16 cellular contexts compared by ENCODE assay signal in the genomic region with DNA sequence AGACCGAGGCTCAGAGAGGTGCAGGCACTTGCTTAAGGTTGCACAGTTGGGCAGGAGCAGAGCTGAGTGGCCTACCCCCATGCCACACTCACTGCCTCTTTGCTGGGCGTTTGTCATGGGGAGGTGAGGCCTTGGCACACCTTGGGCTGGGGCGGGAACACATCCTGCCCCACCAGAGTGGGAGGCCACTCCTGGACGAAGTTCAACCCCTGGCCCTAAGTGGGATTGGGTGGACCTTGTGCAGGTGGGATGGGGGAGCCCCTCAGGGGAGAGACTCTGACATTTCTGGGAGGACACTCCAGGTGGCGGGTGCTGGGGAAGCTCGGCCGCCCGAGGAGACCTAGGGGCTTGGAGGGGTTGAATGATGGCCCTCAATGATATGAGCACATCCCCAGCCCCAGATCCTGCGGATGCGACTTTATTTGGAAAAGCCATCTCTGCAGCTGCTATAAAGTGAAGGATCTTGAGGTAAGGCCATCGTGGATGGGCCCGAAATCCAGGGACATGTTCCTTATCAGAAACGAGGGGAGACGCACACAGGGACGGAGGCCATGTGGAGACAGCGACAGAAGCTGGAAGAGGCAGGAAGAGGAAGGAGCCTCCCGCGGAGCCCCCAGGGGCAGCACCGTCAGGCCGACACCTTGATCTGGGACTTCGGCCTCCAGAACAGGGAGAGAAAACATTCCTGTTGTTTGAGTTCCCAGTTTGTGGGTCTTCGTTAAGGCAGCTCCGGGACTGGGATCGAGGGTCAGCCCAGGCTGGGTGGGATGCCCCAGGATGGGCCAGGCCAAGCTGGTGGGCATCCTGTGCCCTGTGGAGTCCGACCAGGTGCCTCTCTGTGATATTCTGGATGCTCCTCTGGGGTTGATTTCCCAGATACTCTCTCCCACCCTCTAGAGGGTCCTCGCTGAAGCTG.
DNase-seq lines count a peak whose midpoint lies in the region; ATAC-seq, FAIRE-seq and TF ChIP-seq lines count a peak whose summit lies in the region.
"Had no signal": no experiment of that assay in that cellular context is flagged by ENCODE, and none has a peak within 500 bp of the region (broad histone marks: within the 10 kb centered on the region; RNA-seq: fewer than 3 reads in every experiment).

No MANE protein-coding gene starts in this region.

- POLR2A ChIA-PET in H1 (lab: Charles Lee; ENCODE audit: partially characterized antibody): no interaction called here

- no peak overlapping the region for H2BK120ac ChIP-seq in H1 (replicated peaks; ENCODE audit: low read depth, low read length)

- H4K8ac ChIP-seq in H1 (ENCODE audit: extremely low read depth, insufficient read depth, low read length): no peak overlapping the region

- no peak for FAIRE-seq in H1 (lab: Jason Lieb, UNC)
- FAIRE-seq: A204.1, GM19239 had no signal

- H3K27me3 ChIP-seq in right cardiac atrium (ENCODE audit: control insufficient read depth, insufficient read depth) (no peaks in the 10 kb centered on the region), H1 (replicated peaks in 1 of 4; ENCODE audit: control insufficient read depth in 3 of 4, extremely low read depth in 1 of 4, insufficient read depth in 3 of 4, low read length in 3 of 4) (0 out of 7 replicates have a peak, but pooled peaks cover 0 to 2% (median 0%) of the 10 kb centered on the region in 4 experiments), neural progenitor cell (no peaks in the 10 kb centered on the region), adrenal gland (no peaks in the 10 kb centered on the region)

- no peak overlapping the region for H2BK5ac ChIP-seq in H1 (ENCODE audit: low read depth, low read length)

- no peak overlapping the region; the same call in 1 of the 2 replicates for H2BK12ac ChIP-seq in H1 (ENCODE audit: low read depth, low read length)

- no peaks in the 10 kb centered on the region for H3K9me3 ChIP-seq in right cardiac atrium (ENCODE audit: control insufficient read depth, low read length)
- no peaks in the 10 kb centered on the region for H3K9me3 ChIP-seq in H1 (ENCODE audit: insufficient read depth in 2 of 2, low read depth in 1 of 2, low read length in 1 of 2)
- H3K9me3 ChIP-seq in neural progenitor cell (ENCODE audit: low read depth): no peaks in the 10 kb centered on the region
- H3K9me3 ChIP-seq in adrenal gland (replicated peaks in 1 of 3): no peaks in the 10 kb centered on the region
- H3K9me3 ChIP-seq: Caco-2, HAP-1 had no signal

- no peaks in the 10 kb centered on the region for H3K79me1 ChIP-seq in H1 (ENCODE audit: low read depth, low read length)

- H3K4me2 ChIP-seq in H1 (ENCODE audit: insufficient read depth in 1 of 2, low read depth in 2 of 2, low read length in 2 of 2): no peak overlapping the region
- H3K4me2 ChIP-seq in neural progenitor cell: no peak overlapping the region

- CTCF ChIA-PET in H1 (lab: Charles Lee; ENCODE audit: partially characterized antibody): interaction anchor here (0.9 to 1.2 kb wide), 4 partner anchors 8 to 176 kb away, joined by 3 read pairs; no protein-coding TSS in a partner anchor

- no peak overlapping the region for H3K18ac ChIP-seq in H1 (ENCODE audit: extremely low read depth, low read length)

- H2BK15ac ChIP-seq in H1 (ENCODE audit: low read length): 0 out of 2 replicates have a peak overlapping the region, but pooled peaks have one; percentile 46

- no peaks in the 10 kb centered on the region for H3K36me3 ChIP-seq in H1 (ENCODE audit: control insufficient read depth in 2 of 4, insufficient read depth in 4 of 4, low read length in 3 of 4)
- no peaks in the 10 kb centered on the region for H3K36me3 ChIP-seq in neural progenitor cell
- H3K36me3 ChIP-seq in adrenal gland (replicated peaks in 1 of 2): no peaks in the 10 kb centered on the region
- H3K36me3 ChIP-seq: HAP-1 had no signal

- H3K4me1 ChIP-seq in right cardiac atrium (ENCODE audit: control insufficient read depth, insufficient read depth, low read length) (no peaks in the 10 kb centered on the region), H1 (replicated peaks in 1 of 4; ENCODE audit: control insufficient read depth in 3 of 4, insufficient read depth in 4 of 4, low read length in 3 of 4) (peaks cover 0 to 5% (median 0%) of the 10 kb centered on the region in 4 experiments; a peak in 1 of 7 replicates), neural progenitor cell (no peaks in the 10 kb centered on the region), adrenal gland (replicated peaks in 1 of 2) (no peaks in the 10 kb centered on the region)
- H3K4me1 ChIP-seq: Caco-2, HAP-1 had no signal

- H3K9ac ChIP-seq in H1 (replicated peaks in 1 of 4; ENCODE audit: extremely low read depth in 1 of 4, low read depth in 3 of 4, low read length in 3 of 4): no peak overlapping the region
- no peak overlapping the region for H3K9ac ChIP-seq in neural progenitor cell

- H3K36me3 Mint-ChIP-seq in neural progenitor cell: no peaks in the 10 kb centered on the region
- H3K36me3 Mint-ChIP-seq: CD8-positive, alpha-beta memory T cell had no signal

- H3K4ac ChIP-seq in H1 (replicated peaks; ENCODE audit: insufficient read length, low read depth, low read length): no peak overlapping the region

- H3K23me2 ChIP-seq in H1 (ENCODE audit: low read depth, low read length): no peaks in the 10 kb centered on the region

- H3K27ac ChIP-seq in right cardiac atrium (ENCODE audit: low read length) (no peak overlapping the region), H1 (ENCODE audit: low read depth, low read length) (no peak overlapping the region), neural progenitor cell (no peak overlapping the region), adrenal gland (no peak overlapping the region)

- H3K79me2 ChIP-seq in H1 (ENCODE audit: control insufficient read depth in 1 of 2, insufficient read depth in 2 of 2, low read length in 2 of 2) (no peaks in the 10 kb centered on the region), neural progenitor cell (ENCODE audit: low read depth) (no peaks in the 10 kb centered on the region)

- peaks cover 9% of the 10 kb centered on the region for H3K4me1 Mint-ChIP-seq in neural progenitor cell
- H3K4me1 Mint-ChIP-seq: B cell; CD8-positive, alpha-beta memory T cell had no signal

- no peak for TF ChIP-seq EP300 in H1 (IDR thresholded peaks at IDR 0.05; ENCODE audit: borderline replicate concordance in 1 of 2, low read depth in 2 of 2, low read length in 2 of 2)

- H4K91ac ChIP-seq in H1 (replicated peaks; ENCODE audit: insufficient read length, low read length): peak overlapping the region; percentile 71

- no peak overlapping the region for H3K4me3 Mint-ChIP-seq in neural progenitor cell
- H3K4me3 Mint-ChIP-seq: B cell; CD8-positive, alpha-beta memory T cell had no signal

- TF ChIP-seq POLR2A in H1 (IDR thresholded peaks at IDR 0.05; ENCODE audit: control extremely low read depth in 1 of 2, low read depth in 2 of 2, low read length in 2 of 2): no peak
- TF ChIP-seq POLR2A in adrenal gland (IDR thresholded peaks at IDR 0.05): no peak

- DNase-seq in right cardiac atrium: peak in 2 of 3 donors; percentile 11 to 37
- no peak for DNase-seq in cardiac septum (ENCODE audit: low spot score)
- DNase-seq in H1 (ENCODE audit: low read depth in 1 of 2, low spot score in 2 of 2): no peak
- no peak for DNase-seq in neural progenitor cell (ENCODE audit: low spot score)
- no peak for DNase-seq in NCI-H774 (lab: John Stamatoyannopoulos, UW)
- DNase-seq in adrenal gland: no peak
- DNase-seq: Caco-2; CD8-positive, alpha-beta memory T cell; DMS53; GF-D8; GOT3 had no signal

- TF ChIP-seq RAD21 in H1 (IDR thresholded peaks at IDR 0.05 in 1 of 2, conservative IDR thresholded peaks at IDR 0.05 in 1 of 2; ENCODE audit: low read depth in 2 of 2, low read length in 2 of 2): no peak; a peak in 1 of 4 replicates

- no peak overlapping the region for H2BK20ac ChIP-seq in H1 (ENCODE audit: low read length)

- no peak overlapping the region for H3K23ac ChIP-seq in H1 (ENCODE audit: insufficient read length)

- TF ChIP-seq CTCF in H1 (IDR thresholded peaks at IDR 0.05; ENCODE audit: control extremely low read depth in 1 of 3, insufficient read depth in 1 of 3, low read depth in 1 of 3, low read length in 3 of 3) (no peak), neural progenitor cell (IDR thresholded peaks at IDR 0.05) (no peak), adrenal gland (IDR thresholded peaks at IDR 0.05) (no peak)

- H2AFZ ChIP-seq in H1 (ENCODE audit: low read length) (no peak overlapping the region), neural progenitor cell (replicated peaks) (no peak overlapping the region)

- no peak overlapping the region for H3K56ac ChIP-seq in H1 (replicated peaks; ENCODE audit: insufficient read length, low read depth, low read length)

- H4K5ac ChIP-seq in H1 (ENCODE audit: insufficient read length, low read depth, low read length): no peak overlapping the region

- ATAC-seq in right cardiac atrium (no peak), HG03025 (IDR thresholded peaks at IDR 0.05; ENCODE audit: low FRiP score, unreplicated experiment) (no peak)

- H2AK5ac ChIP-seq in H1 (ENCODE audit: low read depth, low read length): no peak overlapping the region

- intact Hi-C loops in right cardiac atrium (cut with DNase I) (no loop called here), cardiac septum (cut with DNase I) (no loop called here), adrenal gland (cut with DNase I) (no loop called here)

- no peak overlapping the region for H3K14ac ChIP-seq in H1 (ENCODE audit: insufficient read length)

- H3F3A ChIP-seq in neural progenitor cell (ENCODE audit: low read depth): no peaks in the 10 kb centered on the region

- H4K20me1 ChIP-seq in H1 (replicated peaks in 1 of 2; ENCODE audit: control insufficient read depth in 1 of 2, insufficient read depth in 2 of 2, low read length in 2 of 2) (peaks cover 0 to 3% of the 10 kb centered on the region in 2 experiments), neural progenitor cell (ENCODE audit: low read depth) (no peaks in the 10 kb centered on the region)

- H3K27ac Mint-ChIP-seq in neural progenitor cell: peak overlapping the region; percentile 84
- H3K27ac Mint-ChIP-seq: B cell; CD8-positive, alpha-beta memory T cell had no signal

- WGBS in right cardiac atrium: 77% methylated on average over 26 of the region's 26 CpGs
- 88% methylated on average over 23 of the region's 26 CpGs; no CpG with 5 or more reads in 1 of the 2 experiments for WGBS in H1 (ENCODE audit: extremely low coverage in 1 of 2, insufficient coverage in 1 of 2, insufficient read length in 1 of 2, insufficient replicate concordance in 2 of 2, low coverage in 1 of 2, low lambda C conversion rate in 2 of 2, missing lambda C conversion rate in 1 of 2), 2 experiments
- WGBS in adrenal gland, 4 donors: 79 to 86% (median 85%) methylated on average over 22 to 26 of the region's 26 CpGs

- H3K9me3 Mint-ChIP-seq in neural progenitor cell: peaks cover 2% of the 10 kb centered on the region
- H3K9me3 Mint-ChIP-seq: CD8-positive, alpha-beta memory T cell had no signal

- peaks cover 7% of the 10 kb centered on the region for H3K27me3 Mint-ChIP-seq in neural progenitor cell (ENCODE audit: insufficient read depth, low read depth)

- H3K4me3 ChIP-seq in right cardiac atrium (ENCODE audit: low read length) (no peak overlapping the region), H1 (ENCODE audit: extremely low read depth in 1 of 4, insufficient read depth in 2 of 4, low read depth in 3 of 4, low read length in 4 of 4) (no peak overlapping the region), neural progenitor cell (no peak overlapping the region), adrenal gland (no peak overlapping the region)
- H3K4me3 ChIP-seq: HAP-1 had no signal

TF ChIP-seq in H1, 55 proteins besides CTCF, POLR2A, EP300 and RAD21 (continues in another document):
- no peak for TF ChIP-seq POLR2AphosphoS5 (IDR thresholded peaks at IDR 0.05; ENCODE audit: low read depth, low read length)

Comparison
In these comparisons a context has a peak if more than half of its experiments do, and no peak if none do; other contexts are left out.
1. DNase-seq: peak in right cardiac atrium (2 of 3); none in cardiac septum (single experiment), H1 (0 of 2), neural progenitor cell (single experiment), NCI-H774 (single experiment) and adrenal gland (0 of 7).